ENCODE assay signal across 18 cellular contexts in the genomic region with DNA sequence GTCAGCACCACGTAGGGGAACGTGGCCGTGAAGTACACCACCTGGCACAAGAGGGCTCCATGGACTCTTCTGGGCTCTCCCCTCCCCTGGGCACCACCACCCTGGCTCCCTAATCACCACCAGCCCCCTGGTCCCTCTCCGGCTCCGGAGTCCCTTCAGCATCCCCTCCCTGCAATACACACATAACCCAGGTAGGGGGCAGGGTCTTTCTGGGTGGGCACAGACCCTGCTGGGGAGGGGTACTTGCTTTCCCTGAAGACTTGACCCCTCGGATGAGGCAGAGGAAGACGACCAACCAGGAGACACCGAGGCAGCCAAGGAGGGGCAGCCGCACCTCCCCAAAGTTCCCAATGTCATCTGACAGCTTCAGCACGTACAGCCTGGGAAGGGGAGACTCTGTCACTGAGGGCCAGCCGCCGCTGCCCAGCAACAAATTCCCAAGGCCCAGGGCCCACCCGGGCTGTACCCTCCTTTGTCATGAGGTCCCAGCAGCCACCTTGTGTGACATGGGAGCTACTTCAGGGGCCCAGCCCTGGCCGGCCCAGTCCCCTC. TPM values are rescaled to one million over a fixed set of nuclear protein-coding genes. Genes with fewer than 3 reads are reported as not detected.
DNase-seq lines count a peak whose midpoint lies in the region; ATAC-seq and TF ChIP-seq lines count a peak whose summit lies in the region.
"Had no signal": no experiment of that assay in that cellular context is flagged by ENCODE, and none has a peak within 500 bp of the region (broad histone marks: within the 10 kb centered on the region; RNA-seq: fewer than 3 reads in every experiment).

No MANE protein-coding gene starts in this region.

- no peaks in the 10 kb centered on the region for H3K9me3 Mint-ChIP-seq in natural killer cell
- H3K9me3 Mint-ChIP-seq: stimulated activated memory B cell treated with anti-CD40 and anti-IgM and Interleukin-4, amounts not matched to agents 10 μg/mL and 1 μg/mL and 100 μg/mL, for 72 hours had no signal

- in situ Hi-C loops in astrocyte of the cerebellum (cut with HindIII; ENCODE audit: low sequenced_read_pairs), result no loop called here

- H3K27ac Mint-ChIP-seq in natural killer cell, result no peak overlapping the region

- no peak overlapping the region for H3K4me3 Mint-ChIP-seq in natural killer cell
- H3K4me3 Mint-ChIP-seq: stimulated activated memory B cell treated with anti-CD40 and anti-IgM and Interleukin-4, amounts not matched to agents 10 μg/mL and 1 μg/mL and 100 μg/mL, for 72 hours had no signal

- H3K36me3 ChIP-seq in kidney epithelial cell (ENCODE audit: control insufficient read depth, insufficient read depth, low read length), result no peaks in the 10 kb centered on the region
- H3K36me3 ChIP-seq: spleen had no signal

- TF ChIP-seq CTCF in AG09309 (IDR thresholded peaks at IDR 0.05; ENCODE audit: control insufficient read depth, insufficient read depth, low read depth, low read length, missing control alignments), result peak; percentile 17
- TF ChIP-seq CTCF in GM12875 (IDR thresholded peaks at IDR 0.05; ENCODE audit: borderline replicate concordance, insufficient read depth, low read depth, low read length), result peak; percentile 34; the same call in 1 of the 2 replicates
- TF ChIP-seq CTCF in astrocyte of the cerebellum (IDR thresholded peaks at IDR 0.05; ENCODE audit: low read depth, low read length, missing control alignments), result peak; percentile 36
- peak; percentile 32 for TF ChIP-seq CTCF in kidney epithelial cell (IDR thresholded peaks at IDR 0.05; ENCODE audit: insufficient read depth, low read length, poor library complexity, severe bottlenecking)
- TF ChIP-seq CTCF in natural killer cell (IDR thresholded peaks at IDR 0.05), result no peak

- intact Hi-C loops in natural killer cell (cut with micrococcal nuclease), result loop anchor here (10.0 kb wide), 1 partner anchor 592 kb away; no protein-coding TSS in a partner anchor

- H3K36me3 Mint-ChIP-seq in natural killer cell, result no peaks in the 10 kb centered on the region
- H3K36me3 Mint-ChIP-seq: stimulated activated memory B cell treated with anti-CD40 and anti-IgM and Interleukin-4, amounts not matched to agents 10 μg/mL and 1 μg/mL and 100 μg/mL, for 72 hours had no signal

- H3K27me3 Mint-ChIP-seq in natural killer cell (ENCODE audit: low read depth in 2 of 2), result no peaks in the 10 kb centered on the region

- DNase-seq in AG09309 (ENCODE audit: low read depth) (no peak), astrocyte of the cerebellum (ENCODE audit: low read depth) (no peak), kidney epithelial cell (ENCODE audit: low read depth) (no peak), T-helper 9 cell (no peak), NCI-H2107 (lab: John Stamatoyannopoulos, UW) (no peak), natural killer cell (no peak), 8988T (no peak)
- DNase-seq: DMS153, head of caudate nucleus, kidney glomerular epithelial cell, MV-4-11, NCI-H2081, NCI-H774, spleen, trophoblast cell had no signal

- H3K4me3 ChIP-seq in AG09309 (ENCODE audit: control insufficient read depth, low read depth, low read length) (no peak overlapping the region), GM12875 (ENCODE audit: low read depth, low read length) (no peak overlapping the region), astrocyte of the cerebellum (ENCODE audit: low read depth, low read length) (no peak overlapping the region), kidney epithelial cell (ENCODE audit: low read depth, low read length) (no peak overlapping the region)
- H3K4me3 ChIP-seq: spleen had no signal

- no peak for ATAC-seq in natural killer cell
- ATAC-seq: stimulated activated memory B cell treated with anti-CD40 and anti-IgM and Interleukin-4, amounts not matched to agents 10 μg/mL and 1 μg/mL and 100 μg/mL, for 72 hours had no signal

- no peaks in the 10 kb centered on the region for H3K27me3 ChIP-seq in kidney epithelial cell (ENCODE audit: control insufficient read depth, insufficient read depth, low read length)
- H3K27me3 ChIP-seq: spleen had no signal

- no peaks in the 10 kb centered on the region for H3K4me1 Mint-ChIP-seq in natural killer cell
- H3K4me1 Mint-ChIP-seq: stimulated activated memory B cell treated with anti-CD40 and anti-IgM and Interleukin-4, amounts not matched to agents 10 μg/mL and 1 μg/mL and 100 μg/mL, for 72 hours had no signal

RNA-seq across cellular contexts. Expression of a gene that starts 11.3 kb away (rescaled TPM):
- 4.4 and 9.6 TPM in 2 replicates for total RNA-seq in kidney epithelial cell
- total RNA-seq in natural killer cell, result 1 to 10 TPM; 3.8 to 5.2 (median 3.9) TPM

RNA-seq across cellular contexts. Expression of a gene that starts 23.7 kb away (rescaled TPM):
- total RNA-seq in kidney epithelial cell, result 62.6 and 86.8 TPM in 2 replicates
- 1 to 10 TPM; 1.5 to 5.5 (median 2.2) TPM for total RNA-seq in natural killer cell

RNA-seq across cellular contexts. Expression of a gene that starts 27.9 kb away (rescaled TPM):
- 298 and 308 TPM in 2 replicates for total RNA-seq in kidney epithelial cell
- total RNA-seq in natural killer cell, result 100 to 1,000 TPM in 2 of 3 donors, 10 to 100 TPM in 1; 76.3 to 115 (median 113) TPM

RNA-seq across cellular contexts. Expression of a gene that starts 28.6 kb away (rescaled TPM):
- total RNA-seq in kidney epithelial cell (20.1 and 22.4 TPM in 2 replicates), natural killer cell (under 1 TPM in 2 of 3 donors, not detected in 1; 0.29 to 0.55 TPM)
- total RNA-seq: mononuclear cell had no signal

RNA-seq across cellular contexts. Expression of a gene that starts 32.9 kb away (rescaled TPM):
- 45.8 and 52.2 TPM in 2 replicates for total RNA-seq in kidney epithelial cell
- total RNA-seq in natural killer cell, result 10 to 100 TPM; 18.2 to 27.3 (median 18.8) TPM
